ENCODE assay signal across 9 cellular contexts in genomic region chr10:93600861-93601773, GRCh38. TPM values are rescaled to one million over a fixed set of nuclear protein-coding genes. Genes with fewer than 3 reads are reported as not detected.
DNase-seq lines count a peak whose midpoint lies in the region; ATAC-seq and TF ChIP-seq lines count a peak whose summit lies in the region.
"Had no signal": no experiment of that assay in that cellular context is flagged by ENCODE, and none has a peak within 500 bp of the region (broad histone marks: within the 10 kb centered on the region; RNA-seq: fewer than 3 reads in every experiment).

Gene RBP4 (minus strand): TSS chr10:93601235. CDS start chr10:93601028, 207 bp downstream.

- H3K9me3 ChIP-seq in mesodermal cell (ENCODE audit: control insufficient read depth, low read length) (no peaks in the 10 kb centered on the region), aorta (ENCODE audit: control insufficient read depth, low read length) (no peaks in the 10 kb centered on the region)

- peaks cover 45% of the 10 kb centered on the region for H3K27me3 Mint-ChIP-seq in activated naive CD8-positive, alpha-beta T cell treated with anti-CD3 and anti-CD28 coated beads, Interleukin-2, amount 50 U/mL, for 24 hours
- peaks cover 60% of the 10 kb centered on the region for H3K27me3 Mint-ChIP-seq in activated naive CD8-positive, alpha-beta T cell treated with anti-CD3 and anti-CD28 coated beads for 36 hours

- H3K27ac ChIP-seq in mesodermal cell (ENCODE audit: low read depth, low read length, severe bottlenecking) (no peak within 1 kb of the TSS), aorta (ENCODE audit: low read depth in 1 of 2, low read length in 2 of 2) (no peak within 1 kb of the TSS)
- H3K27ac ChIP-seq: VCaP had no signal

- H3K4me1 Mint-ChIP-seq in activated naive CD8-positive, alpha-beta T cell treated with anti-CD3 and anti-CD28 coated beads, Interleukin-2, amount 50 U/mL, for 24 hours: no peaks in the 10 kb centered on the region
- H3K4me1 Mint-ChIP-seq in activated naive CD8-positive, alpha-beta T cell treated with anti-CD3 and anti-CD28 coated beads for 36 hours: no peaks in the 10 kb centered on the region

- H3K9me3 Mint-ChIP-seq in activated naive CD8-positive, alpha-beta T cell treated with anti-CD3 and anti-CD28 coated beads, Interleukin-2, amount 50 U/mL, for 24 hours: no peaks in the 10 kb centered on the region
- H3K9me3 Mint-ChIP-seq in activated naive CD8-positive, alpha-beta T cell treated with anti-CD3 and anti-CD28 coated beads for 36 hours: no peaks in the 10 kb centered on the region

- TF ChIP-seq CTCF in epithelial cell of proximal tubule (conservative IDR thresholded peaks at IDR 0.05; ENCODE audit: low read depth, low read length): no peak

- no peak within 1 kb of the TSS for H3K27ac Mint-ChIP-seq in activated naive CD8-positive, alpha-beta T cell treated with anti-CD3 and anti-CD28 coated beads, Interleukin-2, amount 50 U/mL, for 24 hours
- H3K27ac Mint-ChIP-seq in activated naive CD8-positive, alpha-beta T cell treated with anti-CD3 and anti-CD28 coated beads for 36 hours: no peak within 1 kb of the TSS

- intact Hi-C loops in aorta (cut with DNase I): no loop called here

- H3K36me3 ChIP-seq in mesodermal cell (ENCODE audit: control insufficient read depth, insufficient read depth, low read length): no peaks in the 10 kb centered on the region
- no peaks in the 10 kb centered on the region for H3K36me3 ChIP-seq in aorta (ENCODE audit: control insufficient read depth in 1 of 2, insufficient read depth in 2 of 2, low read length in 1 of 2)

- 3 to 4% methylated on average over 46 to 69 of the region's 94 CpGs for WGBS in mesodermal cell (ENCODE audit: insufficient coverage in 2 of 2), 2 experiments
- WGBS in aorta, 2 donors: 1% methylated on average over 72 to 94 of the region's 94 CpGs

- H3K4me1 ChIP-seq in mesodermal cell (ENCODE audit: control insufficient read depth, insufficient read depth, low read length, poor library complexity, severe bottlenecking) (no peaks in the 10 kb centered on the region), aorta (ENCODE audit: control insufficient read depth in 1 of 2, insufficient read depth in 2 of 2, low read length in 2 of 2) (peaks cover 0 to 1% of the 10 kb centered on the region in 2 donors)

- DNase-seq in activated naive CD8-positive, alpha-beta T cell treated with anti-CD3 and anti-CD28 coated beads, Interleukin-2, amount 50 U/mL, for 24 hours: no peak
- DNase-seq in activated naive CD8-positive, alpha-beta T cell treated with anti-CD3 and anti-CD28 coated beads for 36 hours: no peak
- DNase-seq in epithelial cell of proximal tubule (ENCODE audit: low read depth) (no peak), aorta (peak; percentile 56 to 86)
- DNase-seq in activated CD4-positive, alpha-beta T cell treated with anti-CD3 and anti-CD28 coated beads, Interleukin-2, amount 50 U/mL, for 48 hours: no peak

- peak; percentile 36 for ATAC-seq in activated naive CD8-positive, alpha-beta T cell treated with anti-CD3 and anti-CD28 coated beads, Interleukin-2, amount 50 U/mL, for 24 hours
- ATAC-seq in aorta (ENCODE audit: low FRiP score) (peak; percentile 67), GM21423 (IDR thresholded peaks at IDR 0.05; ENCODE audit: unreplicated experiment) (no peak), GM21526 (IDR thresholded peaks at IDR 0.05; ENCODE audit: low FRiP score, unreplicated experiment) (no peak)

- no peaks in the 10 kb centered on the region for H3K27me3 ChIP-seq in aorta (ENCODE audit: control insufficient read depth in 1 of 2, insufficient read depth in 2 of 2, low read length in 1 of 2)

- no peaks in the 10 kb centered on the region for H3K36me3 Mint-ChIP-seq in activated naive CD8-positive, alpha-beta T cell treated with anti-CD3 and anti-CD28 coated beads, Interleukin-2, amount 50 U/mL, for 24 hours (ENCODE audit: low read depth)
- H3K36me3 Mint-ChIP-seq in activated naive CD8-positive, alpha-beta T cell treated with anti-CD3 and anti-CD28 coated beads for 36 hours: no peaks in the 10 kb centered on the region

- no peak within 1 kb of the TSS for H3K4me3 Mint-ChIP-seq in activated naive CD8-positive, alpha-beta T cell treated with anti-CD3 and anti-CD28 coated beads, Interleukin-2, amount 50 U/mL, for 24 hours
- no peak within 1 kb of the TSS for H3K4me3 Mint-ChIP-seq in activated naive CD8-positive, alpha-beta T cell treated with anti-CD3 and anti-CD28 coated beads for 36 hours

- H3K4me3 ChIP-seq in epithelial cell of proximal tubule (ENCODE audit: low read depth, low read length) (peak within 1 kb of the TSS; percentile 39), mesodermal cell (ENCODE audit: extremely low read depth, insufficient read depth, low read length, poor library complexity, severe bottlenecking) (peak within 1 kb of the TSS; percentile 40), aorta (ENCODE audit: low read length in 2 of 2) (peak within 1 kb of the TSS; percentile 13 to 58)

RNA-seq across cellular contexts. Expression of gene RBP4, which starts in this region (rescaled TPM):
- total RNA-seq in activated naive CD8-positive, alpha-beta T cell treated with anti-CD3 and anti-CD28 coated beads for 36 hours: not detected
- total RNA-seq in epithelial cell of proximal tubule (2.4 and 2.7 TPM in 2 replicates), aorta (10 to 100 TPM in 1 of 2 donors, 1 to 10 TPM in 1; 9.4 to 37.5 TPM)
- polyA plus RNA-seq in mesodermal cell (2013, experiment 1 of 2): 1.3 TPM
- polyA plus RNA-seq in mesodermal cell (2013, experiment 2 of 2): 1.7 TPM
- 10 to 100 TPM in 1 of 2 donors, 1 to 10 TPM in 1; 8.7 to 12.1 TPM for polyA plus RNA-seq in aorta

Comparison
In these comparisons a context has a peak if more than half of its experiments do, and no peak if none do; other contexts are left out.
1. ATAC-seq: peak in activated naive CD8-positive, alpha-beta T cell treated with anti-CD3 and anti-CD28 coated beads, Interleukin-2, amount 50 U/mL, for 24 hours (single experiment) and aorta (single experiment); none in GM21423 (single experiment) and GM21526 (single experiment).
2. DNase-seq: peak in aorta (2 of 2); none in activated naive CD8-positive, alpha-beta T cell treated with anti-CD3 and anti-CD28 coated beads, Interleukin-2, amount 50 U/mL, for 24 hours (single experiment), activated naive CD8-positive, alpha-beta T cell treated with anti-CD3 and anti-CD28 coated beads for 36 hours (single experiment), epithelial cell of proximal tubule (single experiment) and activated CD4-positive, alpha-beta T cell treated with anti-CD3 and anti-CD28 coated beads, Interleukin-2, amount 50 U/mL, for 48 hours (0 of 2).
3. Peak in every context shown above with its lines, with median percentiles within 50 percentile points of each other: H3K4me3 ChIP-seq.